Comparison of ENCODE assay signal across 8 cellular contexts in genomic region chr14:92135269-92135668, GRCh38. TPM values are rescaled to one million over a fixed set of nuclear protein-coding genes. Genes with fewer than 3 reads are reported as not detected.
DNase-seq lines count a peak whose midpoint lies in the region; ATAC-seq and TF ChIP-seq lines count a peak whose summit lies in the region.

No MANE protein-coding gene starts in this region.

- H3F3A ChIP-seq in PC-9 (ENCODE audit: insufficient read depth, low read depth) = 0 out of 2 replicates have a peak, but pooled peaks cover 4% of the 10 kb centered on the region

- TF ChIP-seq CTCF in left ventricle myocardium inferior (IDR thresholded peaks at IDR 0.05; ENCODE audit: borderline replicate concordance) (peak; percentile 59), PC-9 (conservative IDR thresholded peaks at IDR 0.05) (peak; percentile 73), foreskin keratinocyte (conservative IDR thresholded peaks at IDR 0.05) (peak; percentile 71), upper lobe of right lung (IDR thresholded peaks at IDR 0.05) (peak; percentile 52)

- intact Hi-C loops in left ventricle myocardium inferior (cut with micrococcal nuclease) (loop anchor here (10.0 kb wide), 1 partner anchor 550 kb away; no protein-coding TSS in a partner anchor), right cardiac atrium (cut with DNase I) (no loop called here), PC-9 (cut with micrococcal nuclease; ENCODE audit: unreplicated experiment) (loop anchor here (10.0 kb wide), 1 partner anchor 320 kb away; no protein-coding TSS in a partner anchor), upper lobe of right lung (cut with DNase I) (no loop called here)

- H3K27me3 ChIP-seq in left ventricle myocardium inferior (ENCODE audit: low read depth) (no peaks in the 10 kb centered on the region), right cardiac atrium (ENCODE audit: control insufficient read depth, insufficient read depth) (no peaks in the 10 kb centered on the region), PC-9 (ENCODE audit: insufficient read depth, low read depth) (no peaks in the 10 kb centered on the region), foreskin keratinocyte (no peaks in the 10 kb centered on the region), upper lobe of right lung (no peaks in the 10 kb centered on the region)

- no peaks in the 10 kb centered on the region for H3K79me2 ChIP-seq in PC-9 (ENCODE audit: low read depth)

- H3K9me2 ChIP-seq in PC-9 (ENCODE audit: insufficient read depth) = no peaks in the 10 kb centered on the region

- no peaks in the 10 kb centered on the region for H4K20me1 ChIP-seq in PC-9 (ENCODE audit: insufficient read depth)

- H3K27ac ChIP-seq in left ventricle myocardium inferior (replicated peaks) = no peak overlapping the region
- H3K27ac ChIP-seq in right cardiac atrium (ENCODE audit: low read length) = no peak overlapping the region
- H3K27ac ChIP-seq in PC-9 = no peak overlapping the region
- H3K27ac ChIP-seq in foreskin keratinocyte = no peak overlapping the region
- no peak overlapping the region for H3K27ac ChIP-seq in upper lobe of right lung

- no peak for DNase-seq in left ventricle myocardium inferior
- DNase-seq in right cardiac atrium = no peak
- no peak for DNase-seq in PC-9
- DNase-seq in foreskin keratinocyte = peak in 1 of 2 donors; percentile 21
- no peak for DNase-seq in upper lobe of right lung
- DNase-seq in AG08396 (ENCODE audit: low spot score) = no peak
- no peak for DNase-seq in effector CD4-positive, alpha-beta T cell
- no peak for DNase-seq in SKM-1 (lab: John Stamatoyannopoulos, UW; ENCODE audit: unreplicated experiment)

- ATAC-seq in right cardiac atrium (no peak), foreskin keratinocyte (no peak), upper lobe of right lung (no peak)

- BruUV-seq in PC-9 (replicated peaks; lab: Mats Ljungman, UMichigan) = no TSS peak

- H3K4me2 ChIP-seq in PC-9 = no peak overlapping the region

- H3K4me1 ChIP-seq in left ventricle myocardium inferior = peaks cover 4% of the 10 kb centered on the region
- H3K4me1 ChIP-seq in right cardiac atrium (ENCODE audit: control insufficient read depth, insufficient read depth, low read length) = no peaks in the 10 kb centered on the region
- H3K4me1 ChIP-seq in PC-9 (replicated peaks; ENCODE audit: insufficient read depth) = no peaks in the 10 kb centered on the region
- H3K4me1 ChIP-seq in foreskin keratinocyte = no peaks in the 10 kb centered on the region
- H3K4me1 ChIP-seq in upper lobe of right lung = no peaks in the 10 kb centered on the region

- 40% methylated on average over 1 of the region's 1 CpG for WGBS in right cardiac atrium

- no peak overlapping the region for H2AFZ ChIP-seq in PC-9

- H3K4me3 ChIP-seq in left ventricle myocardium inferior (no peak overlapping the region), right cardiac atrium (ENCODE audit: low read length) (no peak overlapping the region), PC-9 (no peak overlapping the region), upper lobe of right lung (no peak overlapping the region)

- no peaks in the 10 kb centered on the region for H3K9me3 ChIP-seq in left ventricle myocardium inferior (replicated peaks)
- H3K9me3 ChIP-seq in right cardiac atrium (ENCODE audit: control insufficient read depth, low read length) = no peaks in the 10 kb centered on the region
- no peaks in the 10 kb centered on the region for H3K9me3 ChIP-seq in PC-9 (ENCODE audit: insufficient read depth, low read depth)
- H3K9me3 ChIP-seq in upper lobe of right lung = no peaks in the 10 kb centered on the region

- CTCF ChIA-PET in PC-9 (lab: Charles Lee) = no interaction called here

- POLR2A ChIA-PET in PC-9 (lab: Charles Lee; ENCODE audit: unreplicated experiment) = interaction anchor here (0.8 kb wide), 1 partner anchor 11 kb away, joined by 5 read pairs; no protein-coding TSS in a partner anchor

- H3K36me3 ChIP-seq in left ventricle myocardium inferior (peaks cover 99% of the 10 kb centered on the region), PC-9 (ENCODE audit: low read depth) (peaks cover 5% of the 10 kb centered on the region; the same call in 1 of the 2 replicates), upper lobe of right lung (peaks cover 97% of the 10 kb centered on the region)

RNA-seq across cellular contexts. Expression of gene CPSF2, which starts 13.5 kb away (rescaled TPM):
- 41.4 TPM for total RNA-seq in left ventricle myocardium inferior
- 10 to 100 TPM; 36.3 to 51.1 (median 40.0) TPM for total RNA-seq in right cardiac atrium
- polyA plus RNA-seq in right cardiac atrium = 9.3 TPM
- total RNA-seq in PC-9 (2021) = 17.0 and 23.0 TPM in 2 replicates
- 63.8 and 66.0 TPM in 2 replicates for total RNA-seq in foreskin keratinocyte
- polyA plus RNA-seq in foreskin keratinocyte = 18.9 and 25.1 TPM in 2 replicates
- total RNA-seq in upper lobe of right lung = 58.6 TPM

RNA-seq across cellular contexts. Expression of gene NDUFB1, which starts 13.8 kb away (rescaled TPM):
- total RNA-seq in left ventricle myocardium inferior (625 TPM), right cardiac atrium (100 to 1,000 TPM; 404 to 618 (median 503) TPM), PC-9 (2021) (32.2 and 32.9 TPM in 2 replicates), foreskin keratinocyte (209 and 234 TPM in 2 replicates), upper lobe of right lung (95.4 TPM)
- polyA plus RNA-seq in right cardiac atrium (2,907 TPM), foreskin keratinocyte (335 and 337 TPM in 2 replicates)

RNA-seq across cellular contexts. Expression of gene ATXN3, which starts 28.9 kb away (rescaled TPM):
- 15.7 TPM for total RNA-seq in left ventricle myocardium inferior
- total RNA-seq in right cardiac atrium = 10 to 100 TPM; 16.4 to 24.3 (median 21.7) TPM
- 9.6 TPM for polyA plus RNA-seq in right cardiac atrium
- total RNA-seq in PC-9 (2021) = 5.9 and 8.5 TPM in 2 replicates
- total RNA-seq in foreskin keratinocyte = 19.7 and 29.7 TPM in 2 replicates
- polyA plus RNA-seq in foreskin keratinocyte = 11.0 and 15.3 TPM in 2 replicates
- total RNA-seq in upper lobe of right lung = 50.4 TPM

Comparison
In these comparisons a context has a peak if more than half of its experiments do, and no peak if none do; other contexts are left out.
1. intact Hi-C loops: an anchor here in left ventricle myocardium inferior (10.0 kb wide) and PC-9 (10.0 kb wide); none called in right cardiac atrium and upper lobe of right lung.